Comparison of ENCODE assay signal across 26 cellular contexts in genomic region chr1:180236698-180237509, GRCh38. TPM values are rescaled to one million over a fixed set of nuclear protein-coding genes. Genes with fewer than 3 reads are reported as not detected.
DNase-seq lines count a peak whose midpoint lies in the region; ATAC-seq, FAIRE-seq and TF ChIP-seq lines count a peak whose summit lies in the region.
"Had no signal": no experiment of that assay in that cellular context is flagged by ENCODE, and none has a peak within 500 bp of the region (broad histone marks: within the 10 kb centered on the region; RNA-seq: fewer than 3 reads in every experiment).

No MANE protein-coding gene starts in this region.

- peaks cover 76 to 88% of the 10 kb centered on the region in 2 experiments for H3K4me1 Mint-ChIP-seq in H9

- peaks cover 29% of the 10 kb centered on the region for H3K23me2 ChIP-seq in H9 (ENCODE audit: insufficient read length, low read depth, low read length, poor library complexity, severe bottlenecking)
- peaks cover 16% of the 10 kb centered on the region; the same call in 1 of the 2 replicates for H3K23me2 ChIP-seq in H1 (ENCODE audit: low read depth, low read length)

- H3K4me3 ChIP-seq in SK-N-SH (ENCODE audit: low read depth in 2 of 2, low read length in 1 of 2), result no peak overlapping the region
- peak overlapping the region; percentile 8 to 66 (median 50); a peak in 7 of 8 replicates for H3K4me3 ChIP-seq in H1 (ENCODE audit: extremely low read depth in 1 of 4, insufficient read depth in 2 of 4, low read depth in 3 of 4, low read length in 4 of 4)
- H3K4me3 ChIP-seq in osteoblast (ENCODE audit: insufficient read depth, low read length), result no peak overlapping the region
- H3K4me3 ChIP-seq: esophagus squamous epithelium, GM12878, skin epidermis had no signal

- TF ChIP-seq RAD21 in SK-N-SH (IDR thresholded peaks at IDR 0.05; ENCODE audit: low read length), result no peak
- TF ChIP-seq RAD21 in H1 (IDR thresholded peaks at IDR 0.05 in 1 of 2, conservative IDR thresholded peaks at IDR 0.05 in 1 of 2; ENCODE audit: low read depth in 2 of 2, low read length in 2 of 2), result no peak

- TF ChIP-seq EP300 in SK-N-SH (IDR thresholded peaks at IDR 0.05; ENCODE audit: borderline replicate concordance in 1 of 2, low read depth in 1 of 2, low read length in 1 of 2) (no peak), H1 (IDR thresholded peaks at IDR 0.05; ENCODE audit: borderline replicate concordance in 1 of 2, low read depth in 2 of 2, low read length in 2 of 2) (no peak)

- H3K79me2 ChIP-seq in SK-N-SH (ENCODE audit: insufficient read depth) (no peaks in the 10 kb centered on the region), H9 (ENCODE audit: insufficient read depth, low read length) (no peaks in the 10 kb centered on the region), H1 (ENCODE audit: control insufficient read depth in 1 of 2, insufficient read depth in 2 of 2, low read length in 2 of 2) (no peaks in the 10 kb centered on the region), osteoblast (ENCODE audit: insufficient read depth, low read length) (no peaks in the 10 kb centered on the region)

- H3K18ac ChIP-seq in H9 (ENCODE audit: insufficient read length, low read depth, low read length), result no peak overlapping the region
- peak overlapping the region; percentile 91 for H3K18ac ChIP-seq in H1 (ENCODE audit: extremely low read depth, low read length)

- no peak overlapping the region for H3K56ac ChIP-seq in H9 (ENCODE audit: insufficient read length, low read depth, low read length)
- H3K56ac ChIP-seq in H1 (replicated peaks; ENCODE audit: insufficient read length, low read depth, low read length), result no peak overlapping the region

- H3K14ac ChIP-seq in H9 (ENCODE audit: insufficient read depth, low read length) (no peak overlapping the region), H1 (ENCODE audit: insufficient read length) (no peak overlapping the region)

- no peak overlapping the region for H3K4ac ChIP-seq in H9 (ENCODE audit: low read depth, low read length)
- peak overlapping the region; percentile 6 for H3K4ac ChIP-seq in H1 (replicated peaks; ENCODE audit: insufficient read length, low read depth, low read length)

- H2BK15ac ChIP-seq in H9 (ENCODE audit: low read depth, low read length) (no peak overlapping the region), H1 (ENCODE audit: low read length) (0 out of 2 replicates have a peak overlapping the region, but pooled peaks have one; percentile 36)

- no peaks in the 10 kb centered on the region for H3K9me2 ChIP-seq in SK-N-SH

- H2BK12ac ChIP-seq in H9 (ENCODE audit: insufficient read length, low read depth, low read length) (no peak overlapping the region), H1 (ENCODE audit: low read depth, low read length) (no peak overlapping the region; the same call in 1 of the 2 replicates)

- no peak overlapping the region for H3T11ph ChIP-seq in H9 (ENCODE audit: low read length)

- H3K27me3 ChIP-seq in SK-N-SH (ENCODE audit: insufficient read depth), result peaks cover 97% of the 10 kb centered on the region
- H3K27me3 ChIP-seq in H9 (ENCODE audit: insufficient read depth, low read length), result peaks cover 56% of the 10 kb centered on the region
- peaks cover 39 to 62% (median 57%) of the 10 kb centered on the region in 4 experiments for H3K27me3 ChIP-seq in H1 (replicated peaks in 1 of 4; ENCODE audit: control insufficient read depth in 3 of 4, extremely low read depth in 1 of 4, insufficient read depth in 3 of 4, low read length in 3 of 4)
- H3K27me3 ChIP-seq in osteoblast (ENCODE audit: insufficient read depth, low read length), result peaks cover 95% of the 10 kb centered on the region

- H2BK5ac ChIP-seq in H9 (ENCODE audit: insufficient read length, low read length), result no peak overlapping the region
- H2BK5ac ChIP-seq in H1 (ENCODE audit: low read depth, low read length), result peak overlapping the region; percentile 66; the same call in 1 of the 2 replicates

- 14% methylated on average over 16 of the region's 16 CpGs for WGBS in SK-N-SH (ENCODE audit: low lambda C conversion rate)
- no CpG with 5 or more reads among the region's 16 CpGs for WGBS in H9 (ENCODE audit: extremely low coverage, insufficient read length, low lambda C conversion rate)
- 1% methylated on average over 14 of the region's 16 CpGs; no CpG with 5 or more reads in 1 of the 2 experiments for WGBS in H1 (ENCODE audit: extremely low coverage in 1 of 2, insufficient coverage in 1 of 2, insufficient read length in 1 of 2, insufficient replicate concordance in 2 of 2, low coverage in 1 of 2, low lambda C conversion rate in 2 of 2, missing lambda C conversion rate in 1 of 2), 2 experiments

- H2BK20ac ChIP-seq in H9 (ENCODE audit: low read depth, low read length, poor library complexity, severe bottlenecking) (no peak overlapping the region), H1 (ENCODE audit: low read length) (peak overlapping the region; percentile 91)

- no peaks in the 10 kb centered on the region; a peak in 1 of 7 replicates for H3K36me3 Mint-ChIP-seq in H9 (ENCODE audit: insufficient read depth in 1 of 3, low read depth in 3 of 3)
- H3K36me3 Mint-ChIP-seq: T-cell had no signal

- ATAC-seq in SK-N-SH treated with all-trans-retinoic acid at 6 μM for 48 hours (no peak), GM19463 (IDR thresholded peaks at IDR 0.05; ENCODE audit: unreplicated experiment) (no peak)
- ATAC-seq: GM12878; left lobe of liver; stimulated activated naive CD8-positive, alpha-beta T cell treated with anti-CD3 and anti-CD28 coated beads, Interleukin-15, amount 100 ng/mL, for 72 hours; T-cell had no signal

- no peak overlapping the region for H3K23ac ChIP-seq in H9 (ENCODE audit: insufficient read length, low read depth, low read length)
- H3K23ac ChIP-seq in H1 (ENCODE audit: insufficient read length), result no peak overlapping the region

- POLR2A ChIA-PET in SK-N-SH (lab: Yijun Ruan, JAX), result no interaction called here
- POLR2A ChIA-PET in H1 (lab: Charles Lee; ENCODE audit: partially characterized antibody), result interaction anchor here (1.5 to 4.0 kb wide), 4 partner anchors 11 to 34 kb away, joined by 3 to 26 read pairs (median 8); no protein-coding TSS in a partner anchor

- CTCF ChIA-PET in SK-N-SH (lab: Yijun Ruan, JAX) (interaction anchor here (0.8 to 2.7 kb wide), 9 partner anchors 13 to 245 kb away, joined by 3 to 16 read pairs (median 4); no protein-coding TSS in a partner anchor), H1 (lab: Charles Lee; ENCODE audit: partially characterized antibody) (interaction anchor here (0.6 to 6.9 kb wide), 5 partner anchors 12 to 56 kb away, joined by 3 to 65 read pairs (median 3); no protein-coding TSS in a partner anchor)

- H4K91ac ChIP-seq in H9 (ENCODE audit: insufficient read length, low read depth, low read length), result no peak overlapping the region
- no peak overlapping the region for H4K91ac ChIP-seq in H1 (replicated peaks; ENCODE audit: insufficient read length, low read length)

- FAIRE-seq in H1 (lab: Jason Lieb, UNC), result no peak
- FAIRE-seq: A204.1, GM12878, RCC 7860 had no signal

- H3K27ac ChIP-seq in SK-N-SH (ENCODE audit: low read depth in 2 of 2, low read length in 1 of 2) (no peak overlapping the region), H9 (ENCODE audit: insufficient read length, low read depth, low read length) (no peak overlapping the region), H1 (ENCODE audit: low read depth, low read length) (no peak overlapping the region), osteoblast (ENCODE audit: low read depth, low read length) (no peak overlapping the region)
- H3K27ac ChIP-seq: esophagus squamous epithelium, skin epidermis had no signal

- no peak for TF ChIP-seq POLR2A in H1 (IDR thresholded peaks at IDR 0.05; ENCODE audit: control extremely low read depth in 1 of 2, low read depth in 2 of 2, low read length in 2 of 2)

- H3K27me3 Mint-ChIP-seq in H9 (ENCODE audit: low read depth), result peaks cover 92% of the 10 kb centered on the region

- H3K79me1 ChIP-seq in H9 (ENCODE audit: insufficient read depth, low read depth, low read length, poor library complexity, severe bottlenecking), result no peaks in the 10 kb centered on the region
- H3K79me1 ChIP-seq in H1 (ENCODE audit: low read depth, low read length), result no peaks in the 10 kb centered on the region

- H3F3A ChIP-seq in SK-N-SH (replicated peaks; ENCODE audit: insufficient read depth), result no peaks in the 10 kb centered on the region

- H3K36me3 ChIP-seq in SK-N-SH (replicated peaks in 1 of 2; ENCODE audit: control insufficient read depth in 1 of 2, insufficient read depth in 2 of 2, low read length in 1 of 2) (no peaks in the 10 kb centered on the region), H1 (ENCODE audit: control insufficient read depth in 2 of 4, insufficient read depth in 4 of 4, low read length in 3 of 4) (no peaks in the 10 kb centered on the region; a peak in 1 of 8 replicates), osteoblast (ENCODE audit: insufficient read depth, low read length) (no peaks in the 10 kb centered on the region)
- H3K36me3 ChIP-seq: esophagus squamous epithelium had no signal

- H3K4me2 ChIP-seq in SK-N-SH (no peak overlapping the region), H9 (ENCODE audit: insufficient read depth, insufficient read length, low read length) (peak overlapping the region; percentile 67), H1 (ENCODE audit: insufficient read depth in 1 of 2, low read depth in 2 of 2, low read length in 2 of 2) (peak overlapping the region; percentile 91 to 98), osteoblast (ENCODE audit: insufficient read depth, low read length) (no peak overlapping the region)

- H2AFZ ChIP-seq in SK-N-SH (ENCODE audit: low read depth) (no peak overlapping the region), H9 (ENCODE audit: low read length) (no peak overlapping the region), H1 (ENCODE audit: low read length) (no peak overlapping the region), osteoblast (ENCODE audit: low read length) (no peak overlapping the region)

- H3K9me3 Mint-ChIP-seq in H9, result no peaks in the 10 kb centered on the region; a peak in 1 of 5 replicates
- H3K9me3 Mint-ChIP-seq: CD4-positive, alpha-beta T cell; stimulated activated naive CD8-positive, alpha-beta T cell treated with anti-CD3 and anti-CD28 coated beads, Interleukin-15, amount 100 ng/mL, for 72 hours; T-cell had no signal

- no peaks in the 10 kb centered on the region for H4K20me1 ChIP-seq in SK-N-SH (ENCODE audit: insufficient read depth)
- no peaks in the 10 kb centered on the region for H4K20me1 ChIP-seq in H9 (ENCODE audit: control insufficient read depth, insufficient read depth, insufficient read length)
- H4K20me1 ChIP-seq in H1 (replicated peaks in 1 of 2; ENCODE audit: control insufficient read depth in 1 of 2, insufficient read depth in 2 of 2, low read length in 2 of 2), result peaks cover 0 to 9% of the 10 kb centered on the region in 2 experiments
- H4K20me1 ChIP-seq in osteoblast (ENCODE audit: insufficient read depth, low read length), result peaks cover 6% of the 10 kb centered on the region

- H4K8ac ChIP-seq in H9 (replicated peaks; ENCODE audit: insufficient read length, low read depth, low read length) (no peak overlapping the region), H1 (ENCODE audit: extremely low read depth, insufficient read depth, low read length) (no peak overlapping the region)

- TF ChIP-seq CTCF in SK-N-SH (IDR thresholded peaks at IDR 0.05), result no peak
- no peak for TF ChIP-seq CTCF in H9 (conservative IDR thresholded peaks at IDR 0.05)
- TF ChIP-seq CTCF in H1 (IDR thresholded peaks at IDR 0.05; ENCODE audit: control extremely low read depth in 1 of 3, insufficient read depth in 1 of 3, low read depth in 1 of 3, low read length in 3 of 3), result no peak
- no peak for TF ChIP-seq CTCF in osteoblast (IDR thresholded peaks at IDR 0.05; ENCODE audit: extremely low read depth, low read depth, low read length)

- H3K9me3 ChIP-seq in SK-N-SH, result no peaks in the 10 kb centered on the region
- H3K9me3 ChIP-seq in H9 (ENCODE audit: control insufficient read depth, low read depth, low read length), result no peaks in the 10 kb centered on the region
- H3K9me3 ChIP-seq in H1 (ENCODE audit: insufficient read depth in 2 of 2, low read depth in 1 of 2, low read length in 1 of 2), result no peaks in the 10 kb centered on the region; a peak in 1 of 4 replicates
- H3K9me3 ChIP-seq in osteoblast (ENCODE audit: low read depth, low read length), result no peaks in the 10 kb centered on the region
- H3K9me3 ChIP-seq: esophagus squamous epithelium had no signal

- DNase-seq in SK-N-SH, result no peak
- no peak for DNase-seq in H9
- no peak for DNase-seq in H1 (ENCODE audit: low read depth in 1 of 2, low spot score in 2 of 2)
- DNase-seq in osteoblast (ENCODE audit: insufficient read length, low spot score, missing footprints), result peak; percentile 56
- DNase-seq in NK-92 (lab: John Stamatoyannopoulos, UW; ENCODE audit: unreplicated experiment), result no peak
- DNase-seq in NCI-H510A (lab: John Stamatoyannopoulos, UW), result no peak
- DNase-seq: activated CD4-positive, CD25-positive, alpha-beta regulatory T cell treated with anti-CD3 and anti-CD28 coated beads, Interleukin-2, amount 50 U/mL, for 72 hours; activated T-cell treated with anti-CD3 and anti-CD28 coated beads for 4 hours; CD4-positive, alpha-beta T cell; dermis blood vessel endothelial cell; DMS 273 treated with DMSO at 0.1 percent for 48 hours; EL; esophagus squamous epithelium; foreskin melanocyte; mesendoderm; NCI-H1105 treated with DMSO at 0.1 percent for 48 hours; nucleus accumbens; stimulated activated naive CD8-positive, alpha-beta T cell treated with anti-CD3 and anti-CD28 coated beads, Interleukin-15, amount 100 ng/mL, for 72 hours; T-cell had no signal

- peak overlapping the region in 2 of 3 experiments; percentile 29 to 68; a peak in 4 of 7 replicates for H3K27ac Mint-ChIP-seq in H9
- H3K27ac Mint-ChIP-seq: CD4-positive, alpha-beta T cell; T-cell had no signal

- peak overlapping the region; percentile 42 to 89 for H3K4me3 Mint-ChIP-seq in H9
- H3K4me3 Mint-ChIP-seq: CD4-positive, alpha-beta T cell; stimulated activated naive CD8-positive, alpha-beta T cell treated with anti-CD3 and anti-CD28 coated beads, Interleukin-15, amount 100 ng/mL, for 72 hours had no signal

- H2BK120ac ChIP-seq in H9 (ENCODE audit: low read depth, low read length, poor library complexity, severe bottlenecking), result no peak overlapping the region
- H2BK120ac ChIP-seq in H1 (replicated peaks; ENCODE audit: low read depth, low read length), result peak overlapping the region; percentile 25

- no peak overlapping the region for H3K9ac ChIP-seq in SK-N-SH
- no peak overlapping the region for H3K9ac ChIP-seq in H9 (ENCODE audit: extremely low read depth, insufficient read length, low read length)
- H3K9ac ChIP-seq in H1 (replicated peaks in 1 of 4; ENCODE audit: extremely low read depth in 1 of 4, low read depth in 3 of 4, low read length in 3 of 4), result no peak overlapping the region

- H4K5ac ChIP-seq in H9 (ENCODE audit: insufficient read length, low read depth, low read length), result no peak overlapping the region
- H4K5ac ChIP-seq in H1 (ENCODE audit: insufficient read length, low read depth, low read length), result no peak overlapping the region

- no peak overlapping the region for H2AK5ac ChIP-seq in H9 (ENCODE audit: insufficient read length, low read length)
- H2AK5ac ChIP-seq in H1 (ENCODE audit: low read depth, low read length), result no peak overlapping the region

- H3K4me1 ChIP-seq in SK-N-SH (ENCODE audit: control insufficient read depth in 1 of 2, insufficient read depth in 2 of 2, low read depth in 1 of 2, low read length in 1 of 2) (peaks cover 0 to 7% of the 10 kb centered on the region in 2 experiments; a peak in 1 of 4 replicates), H9 (ENCODE audit: insufficient read depth, low read length) (peaks cover 19% of the 10 kb centered on the region), H1 (replicated peaks in 1 of 4; ENCODE audit: control insufficient read depth in 3 of 4, insufficient read depth in 4 of 4, low read length in 3 of 4) (peaks cover 35 to 53% (median 37%) of the 10 kb centered on the region in 4 experiments), osteoblast (ENCODE audit: insufficient read depth, low read length) (no peaks in the 10 kb centered on the region)

RNA-seq across cellular contexts. Expression of gene LHX4, which starts 6.8 kb away (rescaled TPM):
- polyA plus RNA-seq in SK-N-SH (2012; rRNA removed), result not detected in 2 replicates
- polyA plus RNA-seq in SK-N-SH (2012; cell fraction: cytosol; rRNA removed), result not detected in 2 replicates
- 0.01 and 0.05 TPM in 2 replicates for polyA plus RNA-seq in SK-N-SH (2012; cell fraction: nucleus; rRNA removed)
- 1.9 and 2.0 TPM in 2 replicates for total RNA-seq in H9 (2021)
- total RNA-seq in H1 (2021; fragmentation: NEBNext Ultra II Directional; extraction: Animal tissue kit (Norgen Biotek cat#: 25700)), result 4.9 and 5.7 TPM in 2 replicates
- 0.80 and 0.85 TPM in 2 replicates for polyA plus RNA-seq in H1 (2011; rRNA removed)
- 1.6 TPM for polyA plus RNA-seq in H1 (2011; cell fraction: cytosol; rRNA removed)
- polyA plus RNA-seq in H1 (2011; cell fraction: nucleus; rRNA removed), result 3.3 TPM
- 1.7 to 3.9 TPM (median 2.8 TPM) in 4 replicates for polyA plus RNA-seq in H1 (2012, experiment 1 of 2)
- 1.1 TPM for polyA plus RNA-seq in H1 (2012, experiment 2 of 2)
- 1.1 TPM for polyA plus RNA-seq in H1 (2013, experiment 1 of 2)
- polyA plus RNA-seq in H1 (2013, experiment 2 of 2), result 0.96 TPM
- polyA minus RNA-seq in H1 (2011; rRNA and poly(A)+ RNA removed), result 2.1 and 3.0 TPM in 2 replicates
- 2.3 TPM for polyA minus RNA-seq in H1 (2011; cell fraction: cytosol; rRNA and poly(A)+ RNA removed)
- 3.0 TPM for polyA minus RNA-seq in H1 (2011; cell fraction: nucleus; rRNA and poly(A)+ RNA removed)
- not detected in 2 replicates for total RNA-seq in osteoblast
- total RNA-seq: dermis blood vessel endothelial cell, GM12878 had no signal

Comparison
In these comparisons a context has a peak if more than half of its experiments do, and no peak if none do; other contexts are left out.
1. H3K4me2 ChIP-seq: peak in H9 (single experiment) and H1 (2 of 2); none in SK-N-SH (single experiment) and osteoblast (single experiment).
2. H3K4me3 ChIP-seq: peak in H1 (4 of 4); none in SK-N-SH (0 of 2) and osteoblast (single experiment).
3. Of the 17 proteins assayed by ChIP-seq in both H1 and SK-N-SH: peak only in H1: YY1; only in SK-N-SH: none; in both: none; in neither: 16.